Comparison of ENCODE assay signal across 2 cellular contexts in the genomic region with DNA sequence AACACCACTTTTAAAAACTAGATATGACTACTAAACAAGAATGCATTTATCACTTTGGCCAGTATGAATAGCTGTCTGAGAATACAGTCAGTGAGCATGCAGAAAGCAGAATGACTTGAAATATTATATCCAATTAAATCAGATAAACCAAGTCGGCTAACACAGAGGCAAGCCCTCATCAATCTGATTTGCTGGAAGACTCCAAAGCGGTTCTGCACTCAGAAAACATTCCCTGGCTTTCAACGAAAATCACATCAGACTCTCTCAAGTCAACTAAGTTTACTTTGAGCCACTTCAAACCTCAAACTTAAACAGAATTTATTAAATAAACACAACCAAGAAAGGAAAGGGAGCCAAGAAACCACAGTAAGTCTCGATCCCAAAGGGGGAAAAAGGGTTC.
TF ChIP-seq lines count a peak whose summit lies in the region.

No MANE protein-coding gene starts in this region.

TF ChIP-seq in A549, 52 proteins besides CTCF, POLR2A, EP300 and RAD21 (continued from another document):
- no peak for TF ChIP-seq RNF2 (IDR thresholded peaks at IDR 0.05; ENCODE audit: borderline replicate concordance, low read depth)
- no peak for TF ChIP-seq BCL3 (IDR thresholded peaks at IDR 0.05)
- no peak for TF ChIP-seq ZFP36 (IDR thresholded peaks at IDR 0.05; ENCODE audit: borderline replicate concordance, partially characterized antibody)
- no peak for TF ChIP-seq ESRRA (IDR thresholded peaks at IDR 0.05; ENCODE audit: borderline replicate concordance, low read length)

TF ChIP-seq in HEK293, 187 proteins besides CTCF, POLR2A, EP300 and RAD21 (continued from another document):
- TF ChIP-seq PRDM10 (tag by site-specific recombination; IDR thresholded peaks at IDR 0.05) (peak; percentile 61; the same call in 1 of the 2 replicates), GFI1B (tag by site-specific recombination; IDR thresholded peaks at IDR 0.05) (0 out of 2 replicates have a peak, but pooled peaks have one; percentile 66)
